Comparison of ENCODE assay signal across 1 cellular context in the genomic region with DNA sequence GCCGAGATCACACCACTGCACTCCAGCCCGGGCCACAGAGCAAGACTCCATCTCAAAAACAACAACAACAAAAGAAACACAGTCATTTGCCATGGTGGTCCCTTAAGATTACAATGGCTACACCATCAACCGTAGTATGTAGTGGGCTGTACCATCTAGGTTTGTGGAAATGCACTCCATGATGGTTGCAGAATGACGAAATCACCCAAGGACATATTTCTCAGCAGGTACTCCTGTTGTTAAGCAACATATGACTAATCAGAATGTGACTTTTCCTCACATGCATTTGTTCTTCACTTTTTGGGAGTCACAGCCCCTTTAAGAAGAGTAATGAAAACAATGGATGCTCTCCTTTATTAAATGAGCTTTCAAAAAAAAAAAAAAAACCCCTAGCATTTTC.
TF ChIP-seq lines count a peak whose summit lies in the region.

No MANE protein-coding gene starts in this region.

TF ChIP-seq in GM12878, 131 proteins besides CTCF, POLR2A, EP300 and RAD21 (continued from another document):
- TF ChIP-seq, protein P1, sequence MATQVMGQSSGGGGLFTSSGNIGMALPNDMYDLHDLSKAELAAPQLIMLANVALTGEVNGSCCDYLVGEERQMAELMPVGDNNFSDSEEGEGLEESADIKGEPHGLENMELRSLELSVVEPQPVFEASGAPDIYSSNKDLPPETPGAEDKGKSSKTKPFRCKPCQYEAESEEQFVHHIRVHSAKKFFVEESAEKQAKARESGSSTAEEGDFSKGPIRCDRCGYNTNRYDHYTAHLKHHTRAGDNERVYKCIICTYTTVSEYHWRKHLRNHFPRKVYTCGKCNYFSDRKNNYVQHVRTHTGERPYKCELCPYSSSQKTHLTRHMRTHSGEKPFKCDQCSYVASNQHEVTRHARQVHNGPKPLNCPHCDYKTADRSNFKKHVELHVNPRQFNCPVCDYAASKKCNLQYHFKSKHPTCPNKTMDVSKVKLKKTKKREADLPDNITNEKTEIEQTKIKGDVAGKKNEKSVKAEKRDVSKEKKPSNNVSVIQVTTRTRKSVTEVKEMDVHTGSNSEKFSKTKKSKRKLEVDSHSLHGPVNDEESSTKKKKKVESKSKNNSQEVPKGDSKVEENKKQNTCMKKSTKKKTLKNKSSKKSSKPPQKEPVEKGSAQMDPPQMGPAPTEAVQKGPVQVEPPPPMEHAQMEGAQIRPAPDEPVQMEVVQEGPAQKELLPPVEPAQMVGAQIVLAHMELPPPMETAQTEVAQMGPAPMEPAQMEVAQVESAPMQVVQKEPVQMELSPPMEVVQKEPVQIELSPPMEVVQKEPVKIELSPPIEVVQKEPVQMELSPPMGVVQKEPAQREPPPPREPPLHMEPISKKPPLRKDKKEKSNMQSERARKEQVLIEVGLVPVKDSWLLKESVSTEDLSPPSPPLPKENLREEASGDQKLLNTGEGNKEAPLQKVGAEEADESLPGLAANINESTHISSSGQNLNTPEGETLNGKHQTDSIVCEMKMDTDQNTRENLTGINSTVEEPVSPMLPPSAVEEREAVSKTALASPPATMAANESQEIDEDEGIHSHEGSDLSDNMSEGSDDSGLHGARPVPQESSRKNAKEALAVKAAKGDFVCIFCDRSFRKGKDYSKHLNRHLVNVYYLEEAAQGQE (IDR thresholded peaks at IDR 0.05; ENCODE audit: low read depth, low read length), result no peak
- no peak for TF ChIP-seq PML (IDR thresholded peaks at IDR 0.05; ENCODE audit: low read length)
- TF ChIP-seq ZNF217 (IDR thresholded peaks at IDR 0.05), result no peak
- TF ChIP-seq RBBP5 (conservative IDR thresholded peaks at IDR 0.05), result no peak
- no peak for TF ChIP-seq MTA3 (IDR thresholded peaks at IDR 0.05; ENCODE audit: borderline replicate concordance, low read length)
- no peak for TF ChIP-seq FOXK2 (IDR thresholded peaks at IDR 0.05)
- TF ChIP-seq, protein P2, sequence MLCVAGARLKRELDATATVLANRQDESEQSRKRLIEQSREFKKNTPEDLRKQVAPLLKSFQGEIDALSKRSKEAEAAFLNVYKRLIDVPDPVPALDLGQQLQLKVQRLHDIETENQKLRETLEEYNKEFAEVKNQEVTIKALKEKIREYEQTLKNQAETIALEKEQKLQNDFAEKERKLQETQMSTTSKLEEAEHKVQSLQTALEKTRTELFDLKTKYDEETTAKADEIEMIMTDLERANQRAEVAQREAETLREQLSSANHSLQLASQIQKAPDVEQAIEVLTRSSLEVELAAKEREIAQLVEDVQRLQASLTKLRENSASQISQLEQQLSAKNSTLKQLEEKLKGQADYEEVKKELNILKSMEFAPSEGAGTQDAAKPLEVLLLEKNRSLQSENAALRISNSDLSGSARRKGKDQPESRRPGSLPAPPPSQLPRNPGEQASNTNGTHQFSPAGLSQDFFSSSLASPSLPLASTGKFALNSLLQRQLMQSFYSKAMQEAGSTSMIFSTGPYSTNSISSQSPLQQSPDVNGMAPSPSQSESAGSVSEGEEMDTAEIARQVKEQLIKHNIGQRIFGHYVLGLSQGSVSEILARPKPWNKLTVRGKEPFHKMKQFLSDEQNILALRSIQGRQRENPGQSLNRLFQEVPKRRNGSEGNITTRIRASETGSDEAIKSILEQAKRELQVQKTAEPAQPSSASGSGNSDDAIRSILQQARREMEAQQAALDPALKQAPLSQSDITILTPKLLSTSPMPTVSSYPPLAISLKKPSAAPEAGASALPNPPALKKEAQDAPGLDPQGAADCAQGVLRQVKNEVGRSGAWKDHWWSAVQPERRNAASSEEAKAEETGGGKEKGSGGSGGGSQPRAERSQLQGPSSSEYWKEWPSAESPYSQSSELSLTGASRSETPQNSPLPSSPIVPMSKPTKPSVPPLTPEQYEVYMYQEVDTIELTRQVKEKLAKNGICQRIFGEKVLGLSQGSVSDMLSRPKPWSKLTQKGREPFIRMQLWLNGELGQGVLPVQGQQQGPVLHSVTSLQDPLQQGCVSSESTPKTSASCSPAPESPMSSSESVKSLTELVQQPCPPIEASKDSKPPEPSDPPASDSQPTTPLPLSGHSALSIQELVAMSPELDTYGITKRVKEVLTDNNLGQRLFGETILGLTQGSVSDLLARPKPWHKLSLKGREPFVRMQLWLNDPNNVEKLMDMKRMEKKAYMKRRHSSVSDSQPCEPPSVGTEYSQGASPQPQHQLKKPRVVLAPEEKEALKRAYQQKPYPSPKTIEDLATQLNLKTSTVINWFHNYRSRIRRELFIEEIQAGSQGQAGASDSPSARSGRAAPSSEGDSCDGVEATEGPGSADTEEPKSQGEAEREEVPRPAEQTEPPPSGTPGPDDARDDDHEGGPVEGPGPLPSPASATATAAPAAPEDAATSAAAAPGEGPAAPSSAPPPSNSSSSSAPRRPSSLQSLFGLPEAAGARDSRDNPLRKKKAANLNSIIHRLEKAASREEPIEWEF (IDR thresholded peaks at IDR 0.05; ENCODE audit: insufficient replicate concordance, low read depth, low read length), result no peak
- no peak for TF ChIP-seq KLF5 (IDR thresholded peaks at IDR 0.05; ENCODE audit: partially characterized antibody)
